ENCODE assay signal across 9 cellular contexts in the genomic region with DNA sequence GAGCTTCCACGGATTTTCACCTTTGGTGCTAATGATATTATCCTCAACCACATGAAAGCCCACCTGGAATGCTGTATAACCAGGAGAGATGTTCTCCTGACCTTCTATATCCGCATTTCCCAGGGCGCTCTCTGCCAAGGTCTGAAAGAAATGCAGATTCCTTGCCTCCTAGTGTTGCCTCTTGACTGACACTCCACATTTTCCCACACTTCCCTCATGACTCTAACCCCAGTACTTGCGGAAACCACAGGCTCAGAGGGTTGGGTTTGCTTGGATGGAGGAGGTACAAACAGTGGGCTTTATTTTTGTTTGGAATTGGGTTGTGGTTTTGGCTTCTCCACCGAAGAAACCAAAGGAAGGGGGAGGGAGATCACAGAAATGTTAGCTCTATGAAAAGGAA.
DNase-seq lines count a peak whose midpoint lies in the region; ATAC-seq and TF ChIP-seq lines count a peak whose summit lies in the region.
"Had no signal": no experiment of that assay in that cellular context is flagged by ENCODE, and none has a peak within 500 bp of the region (broad histone marks: within the 10 kb centered on the region; RNA-seq: fewer than 3 reads in every experiment).

No MANE protein-coding gene starts in this region.

- intact Hi-C loops in mammary epithelial cell (cut with micrococcal nuclease) = loop anchor here (1.0 kb wide), 1 partner anchor 8 kb away; no protein-coding TSS in a partner anchor
- intact Hi-C loops in lower lobe of right lung (cut with DNase I) = no loop called here

- TF ChIP-seq CTCF in mammary epithelial cell (conservative IDR thresholded peaks at IDR 0.05 in 1 of 2, IDR thresholded peaks at IDR 0.05 in 1 of 2; ENCODE audit: extremely low read depth in 1 of 2, insufficient read depth in 1 of 2, low read depth in 1 of 2, low read length in 2 of 2) = no peak
- TF ChIP-seq CTCF in lower lobe of right lung (IDR thresholded peaks at IDR 0.05) = no peak

- H3K27ac ChIP-seq in mammary epithelial cell (ENCODE audit: insufficient read depth, low read depth, low read length) = peak overlapping the region; percentile 88
- H3K27ac ChIP-seq in lower lobe of right lung = peak overlapping the region; percentile 90
- H3K27ac ChIP-seq in effector memory CD4-positive, alpha-beta T cell (ENCODE audit: insufficient read depth, low read length, poor library complexity, severe bottlenecking) = no peak overlapping the region

- peak; percentile 69 to 85 for ATAC-seq in lower lobe of right lung
- ATAC-seq in GM19395 (IDR thresholded peaks at IDR 0.05; ENCODE audit: unreplicated experiment) = no peak

- H3K4me2 ChIP-seq in mammary epithelial cell (ENCODE audit: insufficient read depth, low read depth, low read length) = peak overlapping the region; percentile 83

- H2AFZ ChIP-seq in mammary epithelial cell (ENCODE audit: low read depth, low read length) = peak overlapping the region; percentile 76

- no peaks in the 10 kb centered on the region for H3K36me3 ChIP-seq in mammary epithelial cell (ENCODE audit: insufficient read depth, low read length)
- no peaks in the 10 kb centered on the region for H3K36me3 ChIP-seq in lower lobe of right lung
- H3K36me3 ChIP-seq in effector memory CD4-positive, alpha-beta T cell (ENCODE audit: control insufficient read depth, insufficient read depth, low read length) = no peaks in the 10 kb centered on the region

- in situ Hi-C loops in KBM-7 (cut with MboI; ENCODE audit: low pct_unique_long_range_greater_than_20kb, low sequenced_read_pairs) (no loop called here), mammary epithelial cell (cut with MboI; ENCODE audit: low sequenced_read_pairs in 2 of 2) (no loop called here)

- no peaks in the 10 kb centered on the region for H4K20me1 ChIP-seq in mammary epithelial cell (ENCODE audit: insufficient read depth, low read length)

- no peaks in the 10 kb centered on the region for H3K27me3 ChIP-seq in mammary epithelial cell (ENCODE audit: insufficient read depth, low read length)
- no peaks in the 10 kb centered on the region for H3K27me3 ChIP-seq in lower lobe of right lung (ENCODE audit: low read depth)
- H3K27me3 ChIP-seq in effector memory CD4-positive, alpha-beta T cell (replicated peaks; ENCODE audit: control insufficient read depth, insufficient read depth, low read length, poor library complexity, severe bottlenecking) = no peaks in the 10 kb centered on the region

- dilution Hi-C loops in mammary epithelial cell (cut with HindIII; ENCODE audit: low sequenced_read_pairs) = no loop called here

- H3K4me3 ChIP-seq in mammary epithelial cell (replicated peaks in 1 of 3; ENCODE audit: insufficient read depth in 1 of 3, low read depth in 2 of 3, low read length in 3 of 3) (peak overlapping the region in 2 of 3 experiments; percentile 27 to 52), lower lobe of right lung (peak overlapping the region; percentile 48)
- H3K4me3 ChIP-seq in effector memory CD4-positive, alpha-beta T cell (ENCODE audit: insufficient read depth, low read depth, low read length, poor library complexity, severe bottlenecking) = no peak overlapping the region

- H3K4me1 ChIP-seq in mammary epithelial cell (ENCODE audit: insufficient read depth, low read length) (peaks cover 50% of the 10 kb centered on the region), lower lobe of right lung (peaks cover 23% of the 10 kb centered on the region)
- no peaks in the 10 kb centered on the region for H3K4me1 ChIP-seq in effector memory CD4-positive, alpha-beta T cell (ENCODE audit: control insufficient read depth, insufficient read depth, low read length, poor library complexity, severe bottlenecking)

- peak overlapping the region; percentile 32 for H3K9ac ChIP-seq in mammary epithelial cell (ENCODE audit: insufficient read depth, low read length)

- no peaks in the 10 kb centered on the region for H3K79me2 ChIP-seq in mammary epithelial cell (ENCODE audit: insufficient read depth, low read length)

- BruUV-seq in mammary epithelial cell (replicated peaks; lab: Mats Ljungman, UMichigan) = no TSS peak

- H3K9me3 ChIP-seq in mammary epithelial cell (replicated peaks; ENCODE audit: insufficient read depth, low read length) = no peaks in the 10 kb centered on the region
- H3K9me3 ChIP-seq in lower lobe of right lung = no peaks in the 10 kb centered on the region
- H3K9me3 ChIP-seq in effector memory CD4-positive, alpha-beta T cell (ENCODE audit: control insufficient read depth, low read length) = no peaks in the 10 kb centered on the region

- CTCF ChIA-PET in mammary epithelial cell (lab: Charles Lee; ENCODE audit: low non-redundant PET) = interaction anchor here (1.1 kb wide), 1 partner anchor 543 kb away, joined by 3 read pairs; no protein-coding TSS in a partner anchor

- peak; percentile 70 for DNase-seq in AG08395 (ENCODE audit: low spot score)
- DNase-seq in KBM-7 = peak; percentile 44
- peak; percentile 94 for DNase-seq in mammary epithelial cell
- no peak for DNase-seq in lower lobe of right lung
- no peak for DNase-seq in activated T-cell treated with anti-CD3 and anti-CD28 coated beads, Interleukin-2, amount 50 U/mL, for 48 hours
- DNase-seq in germinal center (ENCODE audit: low spot score) = no peak
- DNase-seq in effector memory CD4-positive, alpha-beta T cell = no peak
- DNase-seq: retina had no signal

- 11% methylated on average over 5 of the region's 5 CpGs for WGBS in mammary epithelial cell (ENCODE audit: low coverage, missing lambda C conversion rate)

Comparison
In these comparisons a context has a peak if more than half of its experiments do, and no peak if none do; other contexts are left out.
1. DNase-seq: peak in AG08395 (single experiment), KBM-7 (single experiment) and mammary epithelial cell (single experiment); none in lower lobe of right lung (single experiment), activated T-cell treated with anti-CD3 and anti-CD28 coated beads, Interleukin-2, amount 50 U/mL, for 48 hours (0 of 2), germinal center (single experiment) and effector memory CD4-positive, alpha-beta T cell (0 of 3).